In genomic region chr20:38114353-38114791, GRCh38 we compare ENCODE assay signal across 1 cellular context.
TF ChIP-seq lines count a peak whose summit lies in the region.

No MANE protein-coding gene starts in this region.

TF ChIP-seq in endothelial cell of umbilical vein, 7 proteins besides CTCF, POLR2A, EP300 and RAD21:
- TF ChIP-seq FOS (IDR thresholded peaks at IDR 0.05; ENCODE audit: borderline replicate concordance, insufficient read depth, low read length) (peak; percentile 74), MAX (IDR thresholded peaks at IDR 0.05; ENCODE audit: insufficient read depth, insufficient read length) (no peak)
TF ChIP-seq in endothelial cell of umbilical vein: peak in this region for 1.
